6 cellular contexts compared by ENCODE assay signal in genomic region chrY:12465706-12466105, GRCh38.
"Had no signal": no experiment of that assay in that cellular context is flagged by ENCODE, and none has a peak within 500 bp of the region (broad histone marks: within the 10 kb centered on the region; RNA-seq: fewer than 3 reads in every experiment).

No MANE protein-coding gene starts in this region.

- H3K27ac ChIP-seq: HL-60 had no signal

- H3K4me3 ChIP-seq: K562 had no signal

- FAIRE-seq: HepG2, HTR-8/SVneo, K562 had no signal

- ATAC-seq: HepG2, K562 had no signal

- DNase-seq: IMR-90, KBM-7 had no signal
